9 cellular contexts compared by ENCODE assay signal in genomic region chr4:99950913-99951254, GRCh38. TPM values are rescaled to one million over a fixed set of nuclear protein-coding genes. Genes with fewer than 3 reads are reported as not detected.
DNase-seq lines count a peak whose midpoint lies in the region; ATAC-seq and TF ChIP-seq lines count a peak whose summit lies in the region.
"Had no signal": no experiment of that assay in that cellular context is flagged by ENCODE, and none has a peak within 500 bp of the region (broad histone marks: within the 10 kb centered on the region; RNA-seq: fewer than 3 reads in every experiment).

No MANE protein-coding gene starts in this region.

- no peaks in the 10 kb centered on the region for H3K9me2 ChIP-seq in PC-9 (ENCODE audit: insufficient read depth)

- peak overlapping the region; percentile 97 for H2AFZ ChIP-seq in PC-9

- H4K20me1 ChIP-seq in PC-9 (ENCODE audit: insufficient read depth), result peaks cover 8% of the 10 kb centered on the region

- ATAC-seq in psoas muscle, result no peak
- ATAC-seq in HG03460 (IDR thresholded peaks at IDR 0.05; ENCODE audit: unreplicated experiment), result no peak

- H3K79me2 ChIP-seq in PC-9 (ENCODE audit: low read depth), result peaks cover 30% of the 10 kb centered on the region

- H3K4me3 ChIP-seq in CD4-positive, alpha-beta memory T cell (ENCODE audit: low read length in 2 of 2), result peak overlapping the region; percentile 20 to 98
- peak overlapping the region; percentile 74 for H3K4me3 ChIP-seq in PC-9
- H3K4me3 ChIP-seq in fibroblast of pulmonary artery (replicated peaks; ENCODE audit: low read depth, low read length), result peak overlapping the region; percentile 93
- H3K4me3 ChIP-seq in psoas muscle, result peak overlapping the region; percentile 89

- no peak overlapping the region for H3K27ac Mint-ChIP-seq in CD4-positive, alpha-beta memory T cell
- H3K27ac Mint-ChIP-seq: activated CD8-positive, alpha-beta T cell treated with anti-CD3 and anti-CD28 coated beads for 36 hours had no signal

- H3K4me3 Mint-ChIP-seq in CD4-positive, alpha-beta memory T cell, result no peak overlapping the region
- H3K4me3 Mint-ChIP-seq: activated CD8-positive, alpha-beta T cell treated with anti-CD3 and anti-CD28 coated beads for 36 hours had no signal

- peaks cover 0 to 2% (median 0%) of the 10 kb centered on the region in 8 donors for H3K9me3 Mint-ChIP-seq in CD4-positive, alpha-beta memory T cell

- CTCF ChIA-PET in CD4-positive, alpha-beta memory T cell (lab: Charles Lee; ENCODE audit: partially characterized antibody), result interaction anchor here (0.5 to 2.4 kb wide), 15 partner anchors 10 to 1802 kb away, joined by 3 to 12 read pairs (median 4); partner anchors contain the start of genes DAPP1, LAMTOR3 and TRMT10A
- CTCF ChIA-PET in PC-9 (lab: Charles Lee), result interaction anchor here (0.6 kb wide), 1 partner anchor 133 kb away, joined by 4 read pairs; no protein-coding TSS in a partner anchor

- peak overlapping the region; percentile 86 for H3K27ac ChIP-seq in CD4-positive, alpha-beta memory T cell (ENCODE audit: low read depth, low read length)
- H3K27ac ChIP-seq in PC-9, result peak overlapping the region; percentile 31; the same call in 1 of the 2 replicates
- peak overlapping the region; percentile 95 for H3K27ac ChIP-seq in psoas muscle

- intact Hi-C loops in CD4-positive, alpha-beta memory T cell (cut with micrococcal nuclease), result loop anchor here (1.0 to 5.0 kb wide), 4 partner anchors 142 to 1396 kb away; partner anchors contain the start of genes EIF4E, METAP1 and PPP3CA
- intact Hi-C loops in PC-9 (cut with micrococcal nuclease; ENCODE audit: unreplicated experiment) (loop anchor here (1.0 to 5.0 kb wide), 2 partner anchors 136 to 1809 kb away; partner anchors contain the start of gene STPG2), psoas muscle (cut with DNase I) (loop anchor here in 1 of 2 donors (10.0 kb wide), 1 partner anchor 1686 kb away; the partner anchor contains the start of gene RAP1GDS1)

- POLR2A ChIA-PET in CD4-positive, alpha-beta memory T cell (lab: Charles Lee; ENCODE audit: partially characterized antibody), result interaction anchor here (1.0 to 2.9 kb wide), 12 partner anchors 9 to 1690 kb away, joined by 3 to 25 read pairs (median 6); partner anchors contain the start of genes DAPP1, LAMTOR3, RAP1GDS1 and TRMT10A
- POLR2A ChIA-PET in PC-9 (lab: Charles Lee; ENCODE audit: unreplicated experiment), result interaction anchor here (0.7 to 1.0 kb wide), 6 partner anchors 116 to 890 kb away, joined by 3 to 7 read pairs (median 4); no protein-coding TSS in a partner anchor

- H3K9me3 ChIP-seq in CD4-positive, alpha-beta memory T cell (ENCODE audit: control insufficient read depth in 1 of 2, low read length in 2 of 2), result no peaks in the 10 kb centered on the region
- H3K9me3 ChIP-seq in PC-9 (ENCODE audit: insufficient read depth, low read depth) (no peaks in the 10 kb centered on the region), psoas muscle (no peaks in the 10 kb centered on the region)

- H3K27me3 Mint-ChIP-seq in CD4-positive, alpha-beta memory T cell, result no peaks in the 10 kb centered on the region
- H3K27me3 Mint-ChIP-seq: activated CD8-positive, alpha-beta T cell treated with anti-CD3 and anti-CD28 coated beads for 36 hours had no signal

- peaks cover 3 to 7% of the 10 kb centered on the region in 2 donors for H3K36me3 Mint-ChIP-seq in CD4-positive, alpha-beta memory T cell

- H3F3A ChIP-seq in PC-9 (ENCODE audit: insufficient read depth, low read depth), result peaks cover 30% of the 10 kb centered on the region

- H3K4me1 Mint-ChIP-seq in CD4-positive, alpha-beta memory T cell, result peaks cover 11 to 19% (median 18%) of the 10 kb centered on the region in 4 donors

- TSS peak; percentile 49 for BruUV-seq in PC-9 (replicated peaks; lab: Mats Ljungman, UMichigan)

- H3K27me3 ChIP-seq in CD4-positive, alpha-beta memory T cell (ENCODE audit: insufficient read depth, low read length), result no peaks in the 10 kb centered on the region
- no peaks in the 10 kb centered on the region for H3K27me3 ChIP-seq in PC-9 (ENCODE audit: insufficient read depth, low read depth)
- H3K27me3 ChIP-seq in psoas muscle (ENCODE audit: insufficient read depth in 3 of 3, low read length in 2 of 3), result no peaks in the 10 kb centered on the region

- H3K4me2 ChIP-seq in PC-9, result peak overlapping the region; percentile 87

- no peak for DNase-seq in CD4-positive, alpha-beta memory T cell
- DNase-seq in PC-9, result no peak
- DNase-seq in fibroblast of pulmonary artery (ENCODE audit: low read depth), result no peak
- no peak for DNase-seq in psoas muscle
- no peak for DNase-seq in C1 segment of cervical spinal cord (lab: John Stamatoyannopoulos, UW)
- DNase-seq in NCI-H2227 (lab: John Stamatoyannopoulos, UW; ENCODE audit: unreplicated experiment), result no peak
- no peak for DNase-seq in NCI-H2107 treated with DMSO at 0.1 percent for 48 hours (lab: John Stamatoyannopoulos, UW; ENCODE audit: unreplicated experiment)

- H3K36me3 ChIP-seq in CD4-positive, alpha-beta memory T cell (ENCODE audit: insufficient read depth, low read length), result peaks cover 8% of the 10 kb centered on the region
- H3K36me3 ChIP-seq in PC-9 (ENCODE audit: low read depth), result peaks cover 14% of the 10 kb centered on the region
- H3K36me3 ChIP-seq in psoas muscle (ENCODE audit: insufficient read depth in 1 of 2, low read depth in 1 of 2), result peaks cover 2 to 5% of the 10 kb centered on the region in 2 donors

- peaks cover 37% of the 10 kb centered on the region for H3K4me1 ChIP-seq in CD4-positive, alpha-beta memory T cell (ENCODE audit: insufficient read depth, low read length)
- H3K4me1 ChIP-seq in PC-9 (replicated peaks; ENCODE audit: insufficient read depth), result peaks cover 25% of the 10 kb centered on the region
- H3K4me1 ChIP-seq in psoas muscle, result peaks cover 19% of the 10 kb centered on the region

- WGBS in psoas muscle, 3 donors, result 1 to 2% (median 1%) methylated on average over 8 of the region's 8 CpGs

- no peak for TF ChIP-seq CTCF in PC-9 (conservative IDR thresholded peaks at IDR 0.05)
- TF ChIP-seq CTCF in fibroblast of pulmonary artery (IDR thresholded peaks at IDR 0.05; ENCODE audit: low read length, missing control alignments), result no peak
- TF ChIP-seq CTCF in psoas muscle (IDR thresholded peaks at IDR 0.05), result no peak

RNA-seq across cellular contexts. Expression of gene H2AZ1, which starts 0.8 kb away (rescaled TPM):
- total RNA-seq in CD4-positive, alpha-beta memory T cell, result 100 to 1,000 TPM; 146 to 157 TPM
- 100 to 1,000 TPM; 359 to 521 TPM for polyA plus RNA-seq in CD4-positive, alpha-beta memory T cell
- total RNA-seq in PC-9 (2021) (345 and 372 TPM in 2 replicates), psoas muscle (100 to 1,000 TPM in 1 of 4 donors, 10 to 100 TPM in 3; 57.9 to 101 (median 65.8) TPM)
- polyA plus RNA-seq in psoas muscle, result 100 to 1,000 TPM; 143 to 256 (median 247) TPM

RNA-seq across cellular contexts. Expression of gene DNAJB14, which starts 4.5 kb away (rescaled TPM):
- 10 to 100 TPM; 74.5 to 76.7 TPM for total RNA-seq in CD4-positive, alpha-beta memory T cell
- 10 to 100 TPM; 44.9 to 66.3 TPM for polyA plus RNA-seq in CD4-positive, alpha-beta memory T cell
- total RNA-seq in PC-9 (2021), result 27.5 and 28.6 TPM in 2 replicates
- total RNA-seq in psoas muscle, result 10 to 100 TPM; 10.1 to 15.1 (median 13.1) TPM
- polyA plus RNA-seq in psoas muscle, result 10 to 100 TPM in 1 of 3 donors, 1 to 10 TPM in 2; 3.3 to 16.7 (median 3.4) TPM

RNA-seq across cellular contexts. Expression of gene LAMTOR3, which starts 56.7 kb away (rescaled TPM):
- total RNA-seq in CD4-positive, alpha-beta memory T cell, result 10 to 100 TPM; 24.2 to 27.0 TPM
- 10 to 100 TPM; 29.0 to 45.6 TPM for polyA plus RNA-seq in CD4-positive, alpha-beta memory T cell
- total RNA-seq in PC-9 (2021) (12.0 and 17.4 TPM in 2 replicates), psoas muscle (10 to 100 TPM; 21.6 to 25.8 (median 23.2) TPM)
- polyA plus RNA-seq in psoas muscle, result 10 to 100 TPM; 22.4 to 43.6 (median 34.5) TPM

Comparison
In these comparisons a context has a peak if more than half of its experiments do, and no peak if none do; other contexts are left out.
1. H3K27ac ChIP-seq: peak in every context shown above with its lines; median percentile 95 in psoas muscle; 86 in CD4-positive, alpha-beta memory T cell; 31 in PC-9.